Comparison of ENCODE assay signal across 8 cellular contexts in the genomic region with DNA sequence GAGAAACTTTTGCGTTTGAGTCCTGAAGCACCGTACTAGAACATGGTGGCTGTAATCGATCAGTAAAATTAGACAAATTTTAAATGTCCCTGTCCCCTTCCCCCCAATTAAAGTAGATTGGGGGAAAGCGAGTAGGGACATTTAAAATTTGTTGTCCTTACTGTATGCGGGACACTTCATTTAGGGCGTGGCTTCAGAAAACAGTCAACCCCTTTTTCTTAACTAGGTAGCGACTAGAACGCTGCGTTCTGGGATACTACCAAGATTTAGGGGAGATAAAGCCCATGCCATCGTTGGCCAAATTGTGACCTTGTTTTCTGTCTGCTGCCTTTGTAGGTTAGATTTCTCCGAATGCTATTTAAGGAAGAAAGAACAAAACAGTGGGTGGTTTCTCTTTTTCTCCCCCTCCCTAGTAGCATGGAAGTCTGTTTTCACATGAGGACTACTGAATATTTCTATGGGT. TPM values are rescaled to one million over a fixed set of nuclear protein-coding genes. Genes with fewer than 3 reads are reported as not detected.
DNase-seq lines count a peak whose midpoint lies in the region; ATAC-seq and TF ChIP-seq lines count a peak whose summit lies in the region.

No MANE protein-coding gene starts in this region.

- no peaks in the 10 kb centered on the region for H3K9me3 ChIP-seq in KOPT-K1 (ENCODE audit: insufficient read depth, low read length, poor library complexity, severe bottlenecking)

- no TSS peak for BruUV-seq in Calu3 (replicated peaks; lab: Mats Ljungman, UMichigan)

- intact Hi-C loops in Calu3 (cut with micrococcal nuclease; ENCODE audit: unreplicated experiment), result loop anchor here (2.0 kb wide), 1 partner anchor 131 kb away; no protein-coding TSS in a partner anchor

- peak overlapping the region; percentile 81 for H3K4me3 Mint-ChIP-seq in Calu3 (ENCODE audit: low read depth, unreplicated experiment)

- no peaks in the 10 kb centered on the region for H3K27me3 Mint-ChIP-seq in Calu3 (ENCODE audit: unreplicated experiment)

- peaks cover 66% of the 10 kb centered on the region for H3K36me3 Mint-ChIP-seq in Calu3 (ENCODE audit: insufficient read depth, unreplicated experiment)

- ATAC-seq in HG02938 (IDR thresholded peaks at IDR 0.05; ENCODE audit: unreplicated experiment) (no peak), GM19324 (IDR thresholded peaks at IDR 0.05; ENCODE audit: low FRiP score, unreplicated experiment) (no peak), GM21619 (IDR thresholded peaks at IDR 0.05; ENCODE audit: unreplicated experiment) (no peak)

- H3K9me3 Mint-ChIP-seq in Calu3 (ENCODE audit: low read depth, unreplicated experiment), result no peaks in the 10 kb centered on the region

- peaks cover under 1% of the 10 kb centered on the region for H3K4me1 Mint-ChIP-seq in Calu3 (ENCODE audit: low read depth, unreplicated experiment)

- H3K27ac Mint-ChIP-seq in Calu3 (ENCODE audit: unreplicated experiment), result peak overlapping the region; percentile 100

- H3K27ac ChIP-seq in KOPT-K1 (ENCODE audit: low read depth, low read length, poor library complexity, severe bottlenecking), result peak overlapping the region; percentile 98

- in situ Hi-C loops in astrocyte of the cerebellum (cut with HindIII; ENCODE audit: low sequenced_read_pairs), result loop anchor here (10.0 kb wide), 1 partner anchor 623 kb away; no protein-coding TSS in a partner anchor

- DNase-seq in Calu3 (no peak), astrocyte of the cerebellum (ENCODE audit: low read depth) (no peak), lung microvascular endothelial cell (ENCODE audit: low read depth in 2 of 2) (peak; percentile 37 to 43)
- no peak for DNase-seq in activated CD4-positive, CD25-positive, alpha-beta regulatory T cell (lab: John Stamatoyannopoulos, UW)

- peak overlapping the region; percentile 83 for H3K4me3 ChIP-seq in astrocyte of the cerebellum (ENCODE audit: low read depth, low read length)

- CTCF ChIA-PET in Calu3 (lab: Charles Lee), result no interaction called here

- no peak for TF ChIP-seq CTCF in Calu3 (IDR thresholded peaks at IDR 0.05; ENCODE audit: unreplicated experiment)
- no peak for TF ChIP-seq CTCF in astrocyte of the cerebellum (IDR thresholded peaks at IDR 0.05; ENCODE audit: low read depth, low read length, missing control alignments)

- H3K36me3 ChIP-seq in KOPT-K1 (ENCODE audit: insufficient read depth, low read length), result peaks cover 50% of the 10 kb centered on the region

RNA-seq across cellular contexts. Expression of a gene that starts 1.2 kb away (rescaled TPM):
- total RNA-seq in Calu3 (2022), result 99.5 and 116 TPM in 2 replicates
- total RNA-seq in lung microvascular endothelial cell, result 60.3 and 94.8 TPM in 2 replicates

RNA-seq across cellular contexts. Expression of a gene that starts 6.1 kb away (rescaled TPM):
- total RNA-seq in Calu3 (2022) (25.1 and 27.8 TPM in 2 replicates), lung microvascular endothelial cell (16.8 and 27.4 TPM in 2 replicates)

Comparison
In these comparisons a context has a peak if more than half of its experiments do, and no peak if none do; other contexts are left out.
1. DNase-seq: peak in lung microvascular endothelial cell (2 of 2); none in Calu3 (single experiment), astrocyte of the cerebellum (single experiment) and activated CD4-positive, CD25-positive, alpha-beta regulatory T cell (0 of 4).